Comparison of ENCODE assay signal across 1 cellular context in the genomic region with DNA sequence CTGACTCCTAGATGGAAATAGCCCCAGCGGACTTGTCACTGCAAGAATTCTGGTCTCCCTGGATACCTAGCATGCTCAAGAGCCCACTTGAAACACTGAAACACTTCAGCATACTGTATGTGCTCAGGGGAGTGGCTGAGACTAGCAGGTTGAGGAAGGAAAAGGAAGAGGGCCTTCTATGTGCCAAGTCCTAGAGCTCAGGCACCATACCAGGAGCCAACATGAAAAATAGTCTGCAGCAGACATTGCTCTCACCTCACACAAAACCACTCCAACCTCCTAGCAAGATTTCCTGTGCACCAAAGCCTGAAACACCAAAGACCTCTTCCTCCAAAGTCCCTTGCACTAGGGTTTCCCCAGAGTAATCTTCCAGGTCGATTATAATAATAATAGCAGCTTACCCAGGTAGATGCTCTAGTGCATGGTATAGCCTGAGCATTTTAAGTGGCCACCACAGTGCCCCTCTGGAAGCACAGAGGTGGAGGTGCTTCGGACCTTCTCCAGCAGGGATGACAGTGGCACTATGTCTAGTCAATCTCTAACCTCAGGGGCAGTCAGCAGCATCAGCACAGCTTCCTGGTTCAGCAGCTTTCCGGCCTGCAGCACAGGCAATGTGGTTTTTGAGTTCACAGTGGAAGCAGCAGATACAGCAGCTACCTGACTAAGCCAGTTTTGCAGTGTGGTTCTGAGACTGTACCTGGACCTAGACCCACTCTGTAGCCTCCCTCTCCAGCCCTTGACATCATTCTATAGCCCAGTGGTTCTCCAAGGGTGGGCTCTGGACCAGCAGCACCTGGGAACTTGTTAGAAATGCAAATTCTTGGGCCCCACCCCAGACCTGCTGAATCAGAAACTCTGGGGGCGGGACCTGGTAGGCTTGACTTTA.
TF ChIP-seq lines count a peak whose summit lies in the region.

No MANE protein-coding gene starts in this region.

TF ChIP-seq in HEK293T, 16 proteins besides CTCF, POLR2A, EP300 and RAD21 (continued from another document):
- TF ChIP-seq, protein P1, sequence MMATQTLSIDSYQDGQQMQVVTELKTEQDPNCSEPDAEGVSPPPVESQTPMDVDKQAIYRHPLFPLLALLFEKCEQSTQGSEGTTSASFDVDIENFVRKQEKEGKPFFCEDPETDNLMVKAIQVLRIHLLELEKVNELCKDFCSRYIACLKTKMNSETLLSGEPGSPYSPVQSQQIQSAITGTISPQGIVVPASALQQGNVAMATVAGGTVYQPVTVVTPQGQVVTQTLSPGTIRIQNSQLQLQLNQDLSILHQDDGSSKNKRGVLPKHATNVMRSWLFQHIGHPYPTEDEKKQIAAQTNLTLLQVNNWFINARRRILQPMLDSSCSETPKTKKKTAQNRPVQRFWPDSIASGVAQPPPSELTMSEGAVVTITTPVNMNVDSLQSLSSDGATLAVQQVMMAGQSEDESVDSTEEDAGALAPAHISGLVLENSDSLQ (IDR thresholded peaks at IDR 0.05): no peak
- no peak for TF ChIP-seq ZNF384 (IDR thresholded peaks at IDR 0.05)
- no peak for TF ChIP-seq CTBP1 (IDR thresholded peaks at IDR 0.05; ENCODE audit: borderline replicate concordance)
- TF ChIP-seq FOXA1 (IDR thresholded peaks at IDR 0.05): no peak
